Comparison of ENCODE assay signal across 8 cellular contexts in genomic region chr11:14789879-14790484, GRCh38.
A peak's percentile ranks its signal among the peaks of the same experiment; 100 is the strongest.
DNase-seq lines count a peak whose midpoint lies in the region; ATAC-seq, FAIRE-seq and TF ChIP-seq lines count a peak whose summit lies in the region.

No MANE protein-coding gene starts in this region.

- H3K4me3 ChIP-seq in RWPE2 (ENCODE audit: severe bottlenecking) (no peak overlapping the region), foreskin fibroblast (ENCODE audit: low read depth in 1 of 2, low read length in 2 of 2) (no peak overlapping the region), HAP-1 (no peak overlapping the region)

- H3K9me3 ChIP-seq in RWPE2 (ENCODE audit: severe bottlenecking) (no peaks in the 10 kb centered on the region), HAP-1 (no peaks in the 10 kb centered on the region)

- DNase-seq in RWPE2 (ENCODE audit: low spot score) (no peak), foreskin fibroblast (peak in 1 of 2 donors; percentile 43), HAP-1 (ENCODE audit: low spot score in 2 of 2) (no peak), SIG-M5 (lab: John Stamatoyannopoulos, UW) (no peak)

- H3K36me3 ChIP-seq in RWPE2 (ENCODE audit: low read depth), result no peaks in the 10 kb centered on the region
- no peaks in the 10 kb centered on the region for H3K36me3 ChIP-seq in HAP-1 (replicated peaks)

- H3K27ac ChIP-seq in 22Rv1, result no peak overlapping the region
- H3K27ac ChIP-seq in RWPE2 (ENCODE audit: poor library complexity, severe bottlenecking), result no peak overlapping the region

- in situ Hi-C loops in HAP-1 (cut with MboI; ENCODE audit: low sequenced_read_pairs), result loop anchor here (10.0 kb wide), 1 partner anchor 115 kb away; no protein-coding TSS in a partner anchor

- H3K4me1 ChIP-seq in RWPE2 (ENCODE audit: insufficient read depth, poor library complexity, severe bottlenecking), result no peaks in the 10 kb centered on the region
- no peaks in the 10 kb centered on the region for H3K4me1 ChIP-seq in HAP-1

- H3K27me3 ChIP-seq in RWPE2 (ENCODE audit: insufficient read depth, poor library complexity, severe bottlenecking), result peaks cover 4% of the 10 kb centered on the region
- H3K27me3 ChIP-seq in HAP-1 (ENCODE audit: low read depth), result no peaks in the 10 kb centered on the region

- peak; percentile 90 for FAIRE-seq in G401.6 (lab: Jason Lieb, UNC)

- no peak for ATAC-seq in RWPE2 (ENCODE audit: low read depth)
- ATAC-seq in HG02610 (IDR thresholded peaks at IDR 0.05; ENCODE audit: unreplicated experiment), result no peak
- ATAC-seq in HG03139 (IDR thresholded peaks at IDR 0.05; ENCODE audit: unreplicated experiment), result no peak

- peak; percentile 76 for TF ChIP-seq CTCF in 22Rv1 (IDR thresholded peaks at IDR 0.05)
- peak; percentile 74 for TF ChIP-seq CTCF in RWPE2 (IDR thresholded peaks at IDR 0.05; ENCODE audit: poor library complexity, severe bottlenecking)
- peak; percentile 27 for TF ChIP-seq CTCF in foreskin fibroblast (IDR thresholded peaks at IDR 0.05; ENCODE audit: low read depth, low read length)
